Comparison of ENCODE assay signal across 13 cellular contexts in genomic region chr6:157615411-157615763, GRCh38.
DNase-seq lines count a peak whose midpoint lies in the region; ATAC-seq and TF ChIP-seq lines count a peak whose summit lies in the region.
"Had no signal": no experiment of that assay in that cellular context is flagged by ENCODE, and none has a peak within 500 bp of the region (broad histone marks: within the 10 kb centered on the region; RNA-seq: fewer than 3 reads in every experiment).

No MANE protein-coding gene starts in this region.

- H3K36me3 ChIP-seq in SK-N-SH (replicated peaks in 1 of 2; ENCODE audit: control insufficient read depth in 1 of 2, insufficient read depth in 2 of 2, low read length in 1 of 2) (no peaks in the 10 kb centered on the region), hepatocyte (replicated peaks; ENCODE audit: insufficient read depth, low read depth) (no peaks in the 10 kb centered on the region)
- H3K36me3 ChIP-seq: adrenal gland had no signal

- TF ChIP-seq RAD21 in SK-N-SH (IDR thresholded peaks at IDR 0.05; ENCODE audit: low read length), result peak; percentile 45

- no peak overlapping the region for H3K4me3 ChIP-seq in SK-N-SH (ENCODE audit: low read depth in 2 of 2, low read length in 1 of 2)
- no peak overlapping the region for H3K4me3 ChIP-seq in hepatocyte
- H3K4me3 ChIP-seq: adrenal gland had no signal

- H3K27ac Mint-ChIP-seq in effector memory CD8-positive, alpha-beta T cell, result no peak overlapping the region
- H3K27ac Mint-ChIP-seq: activated CD4-positive, alpha-beta T cell treated with anti-CD3 and anti-CD28 coated beads, Interleukin-2, amount 10 ng/mL, durations not matched to agents 24 days and 14 days; CD4-positive, alpha-beta T cell had no signal

- H2AFZ ChIP-seq in SK-N-SH (ENCODE audit: low read depth), result no peak overlapping the region
- H2AFZ ChIP-seq in hepatocyte, result no peak overlapping the region

- no peak overlapping the region for H3K4me2 ChIP-seq in SK-N-SH
- no peak overlapping the region for H3K4me2 ChIP-seq in hepatocyte

- H3K9ac ChIP-seq in SK-N-SH, result no peak overlapping the region

- ATAC-seq in Right ventricle myocardium inferior, result no peak
- no peak for ATAC-seq in effector memory CD8-positive, alpha-beta T cell (replicated peaks)
- ATAC-seq: left cardiac atrium had no signal

- TF ChIP-seq CTCF in SK-N-SH (IDR thresholded peaks at IDR 0.05) (no peak), hepatocyte (IDR thresholded peaks at IDR 0.05; ENCODE audit: poor library complexity) (no peak)

- TF ChIP-seq EP300 in SK-N-SH (IDR thresholded peaks at IDR 0.05; ENCODE audit: borderline replicate concordance in 1 of 2, low read depth in 1 of 2, low read length in 1 of 2), result no peak

- POLR2A ChIA-PET in SK-N-SH (lab: Yijun Ruan, JAX), result no interaction called here

- H3K27me3 ChIP-seq in SK-N-SH (ENCODE audit: insufficient read depth) (no peaks in the 10 kb centered on the region), hepatocyte (no peaks in the 10 kb centered on the region)
- H3K27me3 ChIP-seq: adrenal gland had no signal

- intact Hi-C loops in cardiac septum (cut with DNase I) (no loop called here), Right ventricle myocardium inferior (cut with DNase I) (no loop called here)

- 92% methylated on average over 5 of the region's 5 CpGs for WGBS in SK-N-SH (ENCODE audit: low lambda C conversion rate)
- 88% methylated on average over 5 of the region's 5 CpGs for WGBS in hepatocyte (ENCODE audit: low lambda C conversion rate, missing lambda C conversion rate)

- H3K4me1 ChIP-seq in SK-N-SH (ENCODE audit: control insufficient read depth in 1 of 2, insufficient read depth in 2 of 2, low read depth in 1 of 2, low read length in 1 of 2) (no peaks in the 10 kb centered on the region), hepatocyte (ENCODE audit: insufficient read depth) (peaks cover 8% of the 10 kb centered on the region)

- H3K27ac ChIP-seq in SK-N-SH (ENCODE audit: low read depth in 2 of 2, low read length in 1 of 2) (no peak overlapping the region), hepatocyte (peak overlapping the region; percentile 77)
- H3K27ac ChIP-seq: epithelial cell of prostate had no signal

- no peaks in the 10 kb centered on the region for H3K36me3 Mint-ChIP-seq in effector memory CD8-positive, alpha-beta T cell (ENCODE audit: insufficient read depth)

- peaks cover 9% of the 10 kb centered on the region for H3F3A ChIP-seq in SK-N-SH (replicated peaks; ENCODE audit: insufficient read depth)

- peak; percentile 67 for DNase-seq in cardiac septum (ENCODE audit: low spot score)
- no peak for DNase-seq in Right ventricle myocardium inferior (ENCODE audit: missing footprints)
- DNase-seq in SK-N-SH, result no peak
- DNase-seq in hepatocyte (ENCODE audit: low spot score), result no peak
- no peak for DNase-seq in iPS-NIHi11 (ENCODE audit: low spot score)
- no peak for DNase-seq in hippocampal formation (lab: John Stamatoyannopoulos, UW)
- DNase-seq in dedifferentiated amniotic fluid mesenchymal stem cell (ENCODE audit: extremely low spot score), result no peak
- no peak for DNase-seq in effector memory CD8-positive, alpha-beta T cell
- DNase-seq: activated CD4-positive, alpha-beta T cell treated with anti-CD3 and anti-CD28 coated beads, Interleukin-2, amount 10 ng/mL, durations not matched to agents 24 days and 14 days; adrenal gland; CD4-positive, alpha-beta T cell; left cardiac atrium had no signal

- H4K20me1 ChIP-seq in SK-N-SH (ENCODE audit: insufficient read depth) (no peaks in the 10 kb centered on the region), hepatocyte (ENCODE audit: insufficient read depth, poor library complexity, severe bottlenecking) (no peaks in the 10 kb centered on the region)

- H3K79me2 ChIP-seq in SK-N-SH (ENCODE audit: insufficient read depth) (no peaks in the 10 kb centered on the region), hepatocyte (no peaks in the 10 kb centered on the region)

- no peak overlapping the region for H3K4me3 Mint-ChIP-seq in effector memory CD8-positive, alpha-beta T cell
- H3K4me3 Mint-ChIP-seq: activated CD4-positive, alpha-beta T cell treated with anti-CD3 and anti-CD28 coated beads, Interleukin-2, amount 10 ng/mL, durations not matched to agents 24 days and 14 days; CD4-positive, alpha-beta T cell had no signal

- CTCF ChIA-PET in SK-N-SH (lab: Yijun Ruan, JAX), result interaction anchor here (0.7 to 2.4 kb wide), 6 partner anchors 12 to 258 kb away, joined by 3 to 10 read pairs (median 3); no protein-coding TSS in a partner anchor

- H3K9me3 ChIP-seq in SK-N-SH (no peaks in the 10 kb centered on the region), hepatocyte (ENCODE audit: low read depth) (no peaks in the 10 kb centered on the region)
- H3K9me3 ChIP-seq: adrenal gland had no signal

- H3K9me2 ChIP-seq in SK-N-SH (no peaks in the 10 kb centered on the region), hepatocyte (replicated peaks; ENCODE audit: insufficient read depth) (no peaks in the 10 kb centered on the region)

- H3K27me3 Mint-ChIP-seq in effector memory CD8-positive, alpha-beta T cell, result no peaks in the 10 kb centered on the region
- H3K27me3 Mint-ChIP-seq: activated CD4-positive, alpha-beta T cell treated with anti-CD3 and anti-CD28 coated beads, Interleukin-2, amount 10 ng/mL, durations not matched to agents 24 days and 14 days; CD4-positive, alpha-beta T cell had no signal

- H3K9me3 Mint-ChIP-seq in effector memory CD8-positive, alpha-beta T cell, result no peaks in the 10 kb centered on the region
- H3K9me3 Mint-ChIP-seq: activated CD4-positive, alpha-beta T cell treated with anti-CD3 and anti-CD28 coated beads, Interleukin-2, amount 10 ng/mL, durations not matched to agents 24 days and 14 days; CD4-positive, alpha-beta T cell had no signal

- peaks cover 0 to 3% of the 10 kb centered on the region in 2 donors for H3K4me1 Mint-ChIP-seq in effector memory CD8-positive, alpha-beta T cell (ENCODE audit: low read depth in 2 of 2)

TF ChIP-seq in SK-N-SH, 30 proteins besides CTCF, POLR2A, EP300 and RAD21:
- TF ChIP-seq FOXM1 (IDR thresholded peaks at IDR 0.05; ENCODE audit: low read depth) (no peak), SMC3 (IDR thresholded peaks at IDR 0.05; ENCODE audit: low read depth, low read length) (0 out of 2 replicates have a peak, but pooled peaks have one; percentile 9)
TF ChIP-seq in SK-N-SH: peak in this region for 1.
